ENCODE assay signal across 15 cellular contexts in genomic region chr2:137975280-137976271, GRCh38. TPM values are rescaled to one million over a fixed set of nuclear protein-coding genes. Genes with fewer than 3 reads are reported as not detected.
DNase-seq lines count a peak whose midpoint lies in the region.
"Had no signal": no experiment of that assay in that cellular context is flagged by ENCODE, and none has a peak within 500 bp of the region (broad histone marks: within the 10 kb centered on the region; RNA-seq: fewer than 3 reads in every experiment).

No MANE protein-coding gene starts in this region.

- no peaks in the 10 kb centered on the region for H3K36me3 Mint-ChIP-seq in activated naive CD4-positive, alpha-beta T cell treated with anti-CD3 and anti-CD28 coated beads, Interleukin-2, amount 10 ng/mL, durations not matched to agents 7 days and 5 days
- H3K36me3 Mint-ChIP-seq: brain had no signal

- H3K27ac Mint-ChIP-seq in activated naive CD4-positive, alpha-beta T cell treated with anti-CD3 and anti-CD28 coated beads, Interleukin-2, amount 10 ng/mL, durations not matched to agents 7 days and 5 days = no peak overlapping the region
- H3K27ac Mint-ChIP-seq: brain had no signal

- CTCF ChIA-PET in activated naive CD4-positive, alpha-beta T cell treated with anti-CD3 and anti-CD28 coated beads, Interleukin-2, amount 10 ng/mL, durations not matched to agents 7 days and 5 days (lab: Charles Lee) = no interaction called here

- H3K36me3 ChIP-seq in mucosa of rectum (ENCODE audit: control insufficient read depth in 2 of 2, insufficient read depth in 2 of 2, low read length in 2 of 2) = peaks cover 0 to 3% of the 10 kb centered on the region in 2 donors
- H3K36me3 ChIP-seq: tibial nerve had no signal

- DNase-seq in COLO668 (lab: John Stamatoyannopoulos, UW; ENCODE audit: unreplicated experiment) (peak; percentile 11), NCI-H2196 (lab: John Stamatoyannopoulos, UW; ENCODE audit: unreplicated experiment) (peak; percentile 50), epithelial cell of prostate (ENCODE audit: low read depth, low spot score) (peak; percentile 78), cortex of kidney (lab: John Stamatoyannopoulos, UW) (no peak), dermis blood vessel endothelial cell (no peak), NCI-H2171 (lab: John Stamatoyannopoulos, UW) (no peak)
- no peak for DNase-seq in activated naive CD4-positive, alpha-beta T cell treated with anti-CD3 and anti-CD28 coated beads, Interleukin-2, amount 10 ng/mL, durations not matched to agents 7 days and 5 days
- DNase-seq: activated CD4-positive, alpha-beta T cell treated with anti-CD3 and anti-CD28 coated beads for 4 hours; H7; hippocampal formation; NCI-H1092 had no signal

- peaks cover 14 to 24% of the 10 kb centered on the region in 2 donors for H3K4me1 ChIP-seq in mucosa of rectum (ENCODE audit: control insufficient read depth in 2 of 2, insufficient read depth in 2 of 2, low read length in 2 of 2)
- H3K4me1 ChIP-seq: tibial nerve had no signal

- peak overlapping the region in 1 of 2 donors; percentile 26 for H3K4me3 ChIP-seq in mucosa of rectum (ENCODE audit: low read length in 2 of 2)
- H3K4me3 ChIP-seq: tibial nerve had no signal

- no peaks in the 10 kb centered on the region for H3K9me3 Mint-ChIP-seq in activated naive CD4-positive, alpha-beta T cell treated with anti-CD3 and anti-CD28 coated beads, Interleukin-2, amount 10 ng/mL, durations not matched to agents 7 days and 5 days
- H3K9me3 Mint-ChIP-seq: brain had no signal

- H3K9ac ChIP-seq in mucosa of rectum (ENCODE audit: low read depth in 1 of 2, low read length in 2 of 2) = no peak overlapping the region

- H3K4me3 Mint-ChIP-seq in activated naive CD4-positive, alpha-beta T cell treated with anti-CD3 and anti-CD28 coated beads, Interleukin-2, amount 10 ng/mL, durations not matched to agents 7 days and 5 days = no peak overlapping the region
- H3K4me3 Mint-ChIP-seq: brain had no signal

- H3K27me3 Mint-ChIP-seq in activated naive CD4-positive, alpha-beta T cell treated with anti-CD3 and anti-CD28 coated beads, Interleukin-2, amount 10 ng/mL, durations not matched to agents 7 days and 5 days = no peaks in the 10 kb centered on the region
- H3K27me3 Mint-ChIP-seq: brain had no signal

- no peaks in the 10 kb centered on the region for H3K9me3 ChIP-seq in mucosa of rectum (ENCODE audit: control insufficient read depth in 2 of 2, low read length in 2 of 2)
- H3K9me3 ChIP-seq: tibial nerve had no signal

- no peaks in the 10 kb centered on the region for H3K27me3 ChIP-seq in mucosa of rectum (ENCODE audit: control insufficient read depth in 2 of 2, insufficient read depth in 2 of 2, low read length in 2 of 2)
- H3K27me3 ChIP-seq: tibial nerve had no signal

- no peaks in the 10 kb centered on the region for H3K4me1 Mint-ChIP-seq in activated naive CD4-positive, alpha-beta T cell treated with anti-CD3 and anti-CD28 coated beads, Interleukin-2, amount 10 ng/mL, durations not matched to agents 7 days and 5 days
- H3K4me1 Mint-ChIP-seq: brain had no signal

- H3K27ac ChIP-seq in epithelial cell of prostate (peak overlapping the region; percentile 82), mucosa of rectum (ENCODE audit: low read depth in 2 of 2, low read length in 2 of 2) (peak overlapping the region; percentile 74 to 78)
- H3K27ac ChIP-seq: tibial nerve had no signal

RNA-seq across cellular contexts. Expression of gene HNMT, which starts 11.3 kb away (rescaled TPM):
- total RNA-seq in dermis blood vessel endothelial cell = 1.4 and 5.6 TPM in 2 replicates
- total RNA-seq: HT1080 had no signal

Comparison
In these comparisons a context has a peak if more than half of its experiments do, and no peak if none do; other contexts are left out.
1. DNase-seq: peak in COLO668 (single experiment), NCI-H2196 (single experiment) and epithelial cell of prostate (single experiment); none in cortex of kidney (single experiment), dermis blood vessel endothelial cell (single experiment), activated naive CD4-positive, alpha-beta T cell treated with anti-CD3 and anti-CD28 coated beads, Interleukin-2, amount 10 ng/mL, durations not matched to agents 7 days and 5 days (single experiment) and NCI-H2171 (single experiment).